1 cellular context compared by ENCODE assay signal in the genomic region with DNA sequence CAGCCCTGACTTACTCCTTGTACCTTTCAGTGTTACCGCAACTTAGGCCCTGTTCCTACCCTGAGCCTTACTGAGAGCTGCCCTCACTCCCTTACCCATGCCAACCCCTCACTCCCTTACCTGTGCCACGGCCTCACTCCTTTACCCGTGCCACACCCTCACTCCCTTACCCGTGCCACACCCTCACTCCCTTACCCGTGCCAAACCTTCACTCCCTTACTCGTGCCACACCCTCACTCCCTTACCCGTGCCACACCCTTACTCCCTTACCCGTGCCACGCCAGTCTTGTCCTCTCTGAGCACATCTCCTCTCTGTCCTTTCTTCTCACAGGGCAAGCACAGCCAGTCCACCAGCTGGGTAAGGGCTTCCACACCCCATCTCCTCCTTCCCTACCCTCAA.
TF ChIP-seq lines count a peak whose summit lies in the region.

No MANE protein-coding gene starts in this region.

TF ChIP-seq in HepG2, 621 proteins besides CTCF, POLR2A, EP300 and RAD21:
- TF ChIP-seq, protein P1, sequence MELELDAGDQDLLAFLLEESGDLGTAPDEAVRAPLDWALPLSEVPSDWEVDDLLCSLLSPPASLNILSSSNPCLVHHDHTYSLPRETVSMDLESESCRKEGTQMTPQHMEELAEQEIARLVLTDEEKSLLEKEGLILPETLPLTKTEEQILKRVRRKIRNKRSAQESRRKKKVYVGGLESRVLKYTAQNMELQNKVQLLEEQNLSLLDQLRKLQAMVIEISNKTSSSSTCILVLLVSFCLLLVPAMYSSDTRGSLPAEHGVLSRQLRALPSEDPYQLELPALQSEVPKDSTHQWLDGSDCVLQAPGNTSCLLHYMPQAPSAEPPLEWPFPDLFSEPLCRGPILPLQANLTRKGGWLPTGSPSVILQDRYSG (CRISPR knock-in tag; IDR thresholded peaks at IDR 0.05) = no peak
- TF ChIP-seq, protein P2, sequence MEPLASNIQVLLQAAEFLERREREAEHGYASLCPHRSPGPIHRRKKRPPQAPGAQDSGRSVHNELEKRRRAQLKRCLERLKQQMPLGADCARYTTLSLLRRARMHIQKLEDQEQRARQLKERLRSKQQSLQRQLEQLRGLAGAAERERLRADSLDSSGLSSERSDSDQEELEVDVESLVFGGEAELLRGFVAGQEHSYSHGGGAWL (CRISPR knock-in tag; IDR thresholded peaks at IDR 0.05) = no peak
- TF ChIP-seq RBM39 (IDR thresholded peaks at IDR 0.05; ENCODE audit: low read depth, low read length, poor library complexity, severe bottlenecking) = no peak
- TF ChIP-seq, protein P3, sequence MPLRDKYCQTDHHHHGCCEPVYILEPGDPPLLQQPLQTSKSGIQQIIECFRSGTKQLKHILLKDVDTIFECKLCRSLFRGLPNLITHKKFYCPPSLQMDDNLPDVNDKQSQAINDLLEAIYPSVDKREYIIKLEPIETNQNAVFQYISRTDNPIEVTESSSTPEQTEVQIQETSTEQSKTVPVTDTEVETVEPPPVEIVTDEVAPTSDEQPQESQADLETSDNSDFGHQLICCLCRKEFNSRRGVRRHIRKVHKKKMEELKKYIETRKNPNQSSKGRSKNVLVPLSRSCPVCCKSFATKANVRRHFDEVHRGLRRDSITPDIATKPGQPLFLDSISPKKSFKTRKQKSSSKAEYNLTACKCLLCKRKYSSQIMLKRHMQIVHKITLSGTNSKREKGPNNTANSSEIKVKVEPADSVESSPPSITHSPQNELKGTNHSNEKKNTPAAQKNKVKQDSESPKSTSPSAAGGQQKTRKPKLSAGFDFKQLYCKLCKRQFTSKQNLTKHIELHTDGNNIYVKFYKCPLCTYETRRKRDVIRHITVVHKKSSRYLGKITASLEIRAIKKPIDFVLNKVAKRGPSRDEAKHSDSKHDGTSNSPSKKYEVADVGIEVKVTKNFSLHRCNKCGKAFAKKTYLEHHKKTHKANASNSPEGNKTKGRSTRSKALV (CRISPR knock-in tag; IDR thresholded peaks at IDR 0.05) = no peak
- TF ChIP-seq NCOA2 (CRISPR knock-in tag; IDR thresholded peaks at IDR 0.05) = no peak
- no peak for TF ChIP-seq SIX1 (CRISPR knock-in tag; IDR thresholded peaks at IDR 0.05; ENCODE audit: borderline replicate concordance)
- TF ChIP-seq YEATS4 (CRISPR knock-in tag; IDR thresholded peaks at IDR 0.05; ENCODE audit: borderline replicate concordance) = no peak
- TF ChIP-seq ZNF317 (CRISPR knock-in tag; IDR thresholded peaks at IDR 0.05) = no peak
- TF ChIP-seq KMT2A (CRISPR knock-in tag; IDR thresholded peaks at IDR 0.05) = no peak
- no peak for TF ChIP-seq ZNF484 (CRISPR knock-in tag; IDR thresholded peaks at IDR 0.05; ENCODE audit: borderline replicate concordance, low read depth)
- TF ChIP-seq, protein P4, sequence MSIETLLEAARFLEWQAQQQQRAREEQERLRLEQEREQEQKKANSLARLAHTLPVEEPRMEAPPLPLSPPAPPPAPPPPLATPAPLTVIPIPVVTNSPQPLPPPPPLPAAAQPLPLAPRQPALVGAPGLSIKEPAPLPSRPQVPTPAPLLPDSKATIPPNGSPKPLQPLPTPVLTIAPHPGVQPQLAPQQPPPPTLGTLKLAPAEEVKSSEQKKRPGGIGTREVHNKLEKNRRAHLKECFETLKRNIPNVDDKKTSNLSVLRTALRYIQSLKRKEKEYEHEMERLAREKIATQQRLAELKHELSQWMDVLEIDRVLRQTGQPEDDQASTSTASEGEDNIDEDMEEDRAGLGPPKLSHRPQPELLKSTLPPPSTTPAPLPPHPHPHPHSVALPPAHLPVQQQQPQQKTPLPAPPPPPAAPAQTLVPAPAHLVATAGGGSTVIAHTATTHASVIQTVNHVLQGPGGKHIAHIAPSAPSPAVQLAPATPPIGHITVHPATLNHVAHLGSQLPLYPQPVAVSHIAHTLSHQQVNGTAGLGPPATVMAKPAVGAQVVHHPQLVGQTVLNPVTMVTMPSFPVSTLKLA (IDR thresholded peaks at IDR 0.05) = no peak
- TF ChIP-seq AGO1 (IDR thresholded peaks at IDR 0.05; ENCODE audit: low read depth, low read length, poor library complexity, severe bottlenecking) = no peak
- TF ChIP-seq SMAD1 (CRISPR knock-in tag; IDR thresholded peaks at IDR 0.05; ENCODE audit: borderline replicate concordance, low read depth) = no peak
- TF ChIP-seq, protein P5, sequence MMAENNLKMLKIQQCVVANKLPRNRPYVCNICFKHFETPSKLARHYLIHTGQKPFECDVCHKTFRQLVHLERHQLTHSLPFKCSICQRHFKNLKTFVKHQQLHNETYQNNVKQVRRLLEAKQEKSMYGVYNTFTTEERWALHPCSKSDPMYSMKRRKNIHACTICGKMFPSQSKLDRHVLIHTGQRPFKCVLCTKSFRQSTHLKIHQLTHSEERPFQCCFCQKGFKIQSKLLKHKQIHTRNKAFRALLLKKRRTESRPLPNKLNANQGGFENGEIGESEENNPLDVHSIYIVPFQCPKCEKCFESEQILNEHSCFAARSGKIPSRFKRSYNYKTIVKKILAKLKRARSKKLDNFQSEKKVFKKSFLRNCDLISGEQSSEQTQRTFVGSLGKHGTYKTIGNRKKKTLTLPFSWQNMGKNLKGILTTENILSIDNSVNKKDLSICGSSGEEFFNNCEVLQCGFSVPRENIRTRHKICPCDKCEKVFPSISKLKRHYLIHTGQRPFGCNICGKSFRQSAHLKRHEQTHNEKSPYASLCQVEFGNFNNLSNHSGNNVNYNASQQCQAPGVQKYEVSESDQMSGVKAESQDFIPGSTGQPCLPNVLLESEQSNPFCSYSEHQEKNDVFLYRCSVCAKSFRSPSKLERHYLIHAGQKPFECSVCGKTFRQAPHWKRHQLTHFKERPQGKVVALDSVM (CRISPR knock-in tag; IDR thresholded peaks at IDR 0.05) = no peak
- no peak for TF ChIP-seq U2AF2 (IDR thresholded peaks at IDR 0.05; ENCODE audit: low read depth, low read length)
- TF ChIP-seq NFRKB (IDR thresholded peaks at IDR 0.05) = no peak
- no peak for TF ChIP-seq SIN3A (IDR thresholded peaks at IDR 0.05; ENCODE audit: borderline replicate concordance, low read depth, low read length)
- TF ChIP-seq ZNF256 (CRISPR knock-in tag; conservative IDR thresholded peaks at IDR 0.05) = no peak
- no peak for TF ChIP-seq HNRNPUL1 (IDR thresholded peaks at IDR 0.05; ENCODE audit: low read depth, low read length)
TF ChIP-seq in HepG2: peak in this region for 0.
